Comparison of ENCODE assay signal across 34 cellular contexts in the genomic region with DNA sequence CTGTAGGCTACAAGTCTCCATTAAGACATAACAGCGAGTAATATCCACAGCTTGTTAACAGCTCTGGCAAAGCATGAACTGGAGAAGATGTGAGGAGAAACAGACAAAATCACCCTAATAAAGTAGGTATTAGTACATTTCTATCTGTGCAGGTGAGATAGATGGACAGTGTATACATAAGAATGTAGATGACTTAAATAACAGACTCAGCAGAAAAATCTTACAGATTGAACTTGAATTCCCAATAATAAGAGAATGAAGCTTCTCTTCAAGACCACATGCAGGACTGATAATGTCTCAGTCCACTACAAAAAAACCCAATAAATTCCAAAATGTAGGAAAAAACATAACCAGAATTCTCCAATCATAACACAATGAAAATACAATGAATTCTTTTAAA.
DNase-seq lines count a peak whose midpoint lies in the region; ATAC-seq, FAIRE-seq and TF ChIP-seq lines count a peak whose summit lies in the region.
"Had no signal": no experiment of that assay in that cellular context is flagged by ENCODE, and none has a peak within 500 bp of the region (broad histone marks: within the 10 kb centered on the region; RNA-seq: fewer than 3 reads in every experiment).

No MANE protein-coding gene starts in this region.

- no peak overlapping the region for H3K27ac Mint-ChIP-seq in CD4-positive, alpha-beta memory T cell
- H3K27ac Mint-ChIP-seq: B cell; CD14-positive monocyte; CD4-positive, alpha-beta T cell; CD4-positive, CD25-positive, alpha-beta regulatory T cell; CD8-positive, alpha-beta memory T cell; CD8-positive, alpha-beta T cell had no signal

- 98% methylated on average over 1 of the region's 1 CpG for WGBS in HepG2 (ENCODE audit: low lambda C conversion rate)
- WGBS in right lobe of liver (ENCODE audit: insufficient coverage, low coverage, low lambda C conversion rate, missing lambda C conversion rate) = 82% methylated on average over 1 of the region's 1 CpG
- 83% methylated on average over 1 of the region's 1 CpG for WGBS in A549 (ENCODE audit: missing lambda C conversion rate)
- WGBS in K562 (ENCODE audit: insufficient coverage, low coverage, missing lambda C conversion rate) = 0% methylated on average over 1 of the region's 1 CpG
- WGBS in esophagus muscularis mucosa = 87% methylated on average over 1 of the region's 1 CpG

- H3K27me3 ChIP-seq in HepG2 (ENCODE audit: control insufficient read depth in 1 of 2, insufficient read depth in 2 of 2, low read length in 2 of 2) (peaks cover 1% of the 10 kb centered on the region in 2 experiments; a peak in 2 of 5 replicates), right lobe of liver (no peaks in the 10 kb centered on the region), K562 (ENCODE audit: control insufficient read depth in 2 of 2, insufficient read depth in 2 of 2, low read length in 2 of 2) (peaks cover 0 to 6% of the 10 kb centered on the region in 2 experiments; a peak in 1 of 5 replicates), esophagus muscularis mucosa (peaks cover 0 to 11% (median 0%) of the 10 kb centered on the region in 4 donors)
- no peaks in the 10 kb centered on the region for H3K27me3 ChIP-seq in CD4-positive, alpha-beta memory T cell (ENCODE audit: insufficient read depth, low read length)
- H3K27me3 ChIP-seq: BE2C; BLaER1; BLaER1 treated with 17β-estradiol and CSF1 and Interleukin-3, amounts not matched to agents 10 nM and 100 nM had no signal

- FAIRE-seq in HepG2 (lab: Jason Lieb, UNC) (no peak), A549 (lab: Jason Lieb, UNC) (no peak), K562 (lab: Jason Lieb, UNC) (no peak)
- FAIRE-seq: D721Med had no signal

- TF ChIP-seq CTCF in HepG2 (CRISPR knock-in tag; IDR thresholded peaks at IDR 0.05) = no peak
- TF ChIP-seq CTCF in right lobe of liver (IDR thresholded peaks at IDR 0.05) = no peak
- TF ChIP-seq CTCF in A549 (IDR thresholded peaks at IDR 0.05) = no peak
- no peak for TF ChIP-seq CTCF in K562 (IDR thresholded peaks at IDR 0.05 in 2 of 3, conservative IDR thresholded peaks at IDR 0.05 in 1 of 3; ENCODE audit: insufficient read depth in 2 of 3, low read depth in 1 of 3, low read length in 3 of 3)
- TF ChIP-seq CTCF in esophagus muscularis mucosa (IDR thresholded peaks at IDR 0.05) = no peak

- no peak overlapping the region for H3K27ac ChIP-seq in HepG2 (ENCODE audit: extremely low read length, insufficient read depth, low read length)
- no peak overlapping the region for H3K27ac ChIP-seq in right lobe of liver
- H3K27ac ChIP-seq in A549 = no peak overlapping the region
- H3K27ac ChIP-seq in K562 (ENCODE audit: extremely low read depth, low read depth, low read length) = no peak overlapping the region
- no peak overlapping the region for H3K27ac ChIP-seq in esophagus muscularis mucosa (replicated peaks in 1 of 4)
- no peak overlapping the region for H3K27ac ChIP-seq in CD4-positive, alpha-beta memory T cell (ENCODE audit: low read depth, low read length)
- H3K27ac ChIP-seq: 22Rv1; BLaER1; BLaER1 treated with 17β-estradiol and CSF1 and Interleukin-3, amounts not matched to agents 10 nM and 100 nM; C4-2B had no signal

- in situ Hi-C loops in HepG2 (cut with HindIII; ENCODE audit: extremely low pct_ligation_motif_present, low pct_unique_long_range_greater_than_20kb) = no loop called here
- in situ Hi-C loops in K562 (cut with MboI) = no loop called here

- CTCF ChIA-PET in HepG2 (lab: Yijun Ruan, JAX; ENCODE audit: low intra/inter-chr PET ratio, low total read pairs) (no interaction called here), A549 (lab: Yijun Ruan, JAX) (interaction anchor here (1.1 kb wide), 1 partner anchor 22 kb away, joined by 3 read pairs; no protein-coding TSS in a partner anchor), K562 (lab: Yijun Ruan, JAX; ENCODE audit: low intra/inter-chr PET ratio) (no interaction called here)
- CTCF ChIA-PET in CD4-positive, alpha-beta memory T cell (lab: Charles Lee; ENCODE audit: partially characterized antibody) = no interaction called here

- H3K4me2 ChIP-seq in HepG2 (ENCODE audit: low read depth, low read length) (no peak overlapping the region), A549 (no peak overlapping the region), K562 (ENCODE audit: insufficient read depth, low read length) (no peak overlapping the region)
- H3K4me2 ChIP-seq: BLaER1; BLaER1 treated with 17β-estradiol and CSF1 and Interleukin-3, amounts not matched to agents 10 nM and 100 nM had no signal

- DNase-seq in HepG2 (ENCODE audit: low spot score) (no peak), right lobe of liver (no peak), A549 (ENCODE audit: low read depth in 1 of 2, low spot score in 1 of 2) (no peak), K562 (ENCODE audit: extremely low read depth in 1 of 4, low spot score in 3 of 4) (no peak), esophagus muscularis mucosa (ENCODE audit: extremely low spot score) (peak; percentile 5), inferior parietal cortex (ENCODE audit: extremely low spot score) (no peak), retina (no peak)
- DNase-seq in CD4-positive, alpha-beta memory T cell = no peak
- DNase-seq: 8988T; ACHN; AML-193; BE2C; C1 segment of cervical spinal cord; Caco-2; Calu3; CD4-positive, alpha-beta T cell; CD4-positive, CD25-positive, alpha-beta regulatory T cell; CD8-positive, alpha-beta memory T cell; CD8-positive, alpha-beta T cell; COR-L47; DMS 273 treated with DMSO at 0.1 percent for 48 hours; DMS153; DMS53; DMS79; DMS79 treated with DMSO at 0.1 percent for 48 hours; DND-41; EL had no signal

- BruUV-seq in HepG2 (replicated peaks; lab: Mats Ljungman, UMichigan) (no TSS peak), K562 (replicated peaks; lab: Mats Ljungman, UMichigan) (no TSS peak)

- H3K9me3 ChIP-seq in HepG2 (ENCODE audit: low read length) (no peaks in the 10 kb centered on the region), right lobe of liver (no peaks in the 10 kb centered on the region), A549 (no peaks in the 10 kb centered on the region), K562 (replicated peaks; ENCODE audit: control insufficient read depth, insufficient read depth, low read depth, low read length) (no peaks in the 10 kb centered on the region), esophagus muscularis mucosa (peaks cover 0 to 5% (median 0%) of the 10 kb centered on the region in 4 donors)
- no peaks in the 10 kb centered on the region for H3K9me3 ChIP-seq in CD4-positive, alpha-beta memory T cell (ENCODE audit: control insufficient read depth in 1 of 2, low read length in 2 of 2)
- H3K9me3 ChIP-seq: BE2C, Caco-2 had no signal

- TF ChIP-seq RAD21 in HepG2 (CRISPR knock-in tag; IDR thresholded peaks at IDR 0.05) (no peak), A549 (conservative IDR thresholded peaks at IDR 0.05 in 1 of 2, IDR thresholded peaks at IDR 0.05 in 1 of 2) (no peak), K562 (CRISPR knock-in tag; conservative IDR thresholded peaks at IDR 0.05 in 1 of 2, IDR thresholded peaks at IDR 0.05 in 1 of 2) (no peak)

- H3K27me3 Mint-ChIP-seq in CD4-positive, alpha-beta memory T cell = no peaks in the 10 kb centered on the region
- H3K27me3 Mint-ChIP-seq: B cell; CD4-positive, alpha-beta T cell; CD4-positive, CD25-positive, alpha-beta regulatory T cell had no signal

- peaks cover 0 to 3% (median 0%) of the 10 kb centered on the region in 8 donors for H3K9me3 Mint-ChIP-seq in CD4-positive, alpha-beta memory T cell
- H3K9me3 Mint-ChIP-seq: CD4-positive, alpha-beta T cell; CD8-positive, alpha-beta T cell had no signal

- H3K4me1 ChIP-seq in HepG2 (ENCODE audit: insufficient read depth, low read length) (no peaks in the 10 kb centered on the region), right lobe of liver (no peaks in the 10 kb centered on the region), A549 (no peaks in the 10 kb centered on the region), K562 (replicated peaks in 1 of 2; ENCODE audit: control insufficient read depth in 2 of 2, insufficient read depth in 2 of 2, low read length in 2 of 2) (no peaks in the 10 kb centered on the region), esophagus muscularis mucosa (no peaks in the 10 kb centered on the region)
- no peaks in the 10 kb centered on the region for H3K4me1 ChIP-seq in CD4-positive, alpha-beta memory T cell (ENCODE audit: insufficient read depth, low read length)
- H3K4me1 ChIP-seq: BE2C, Caco-2 had no signal

- H3K79me2 ChIP-seq in HepG2 (ENCODE audit: insufficient read depth, low read length) (no peaks in the 10 kb centered on the region), K562 (ENCODE audit: control insufficient read depth, insufficient read depth, low read length) (no peaks in the 10 kb centered on the region)

- intact Hi-C loops in HepG2 (cut with micrococcal nuclease; ENCODE audit: unreplicated experiment) = no loop called here
- intact Hi-C loops in right lobe of liver (cut with DNase I) = no loop called here
- intact Hi-C loops in K562 (cut with micrococcal nuclease) = no loop called here
- intact Hi-C loops in esophagus muscularis mucosa (cut with DNase I) = no loop called here
- intact Hi-C loops in CD4-positive, alpha-beta memory T cell (cut with micrococcal nuclease) = no loop called here

- no peak overlapping the region for H3K4me3 Mint-ChIP-seq in CD4-positive, alpha-beta memory T cell
- H3K4me3 Mint-ChIP-seq: B cell; CD14-positive monocyte; CD4-positive, alpha-beta T cell; CD4-positive, CD25-positive, alpha-beta regulatory T cell; CD8-positive, alpha-beta memory T cell; CD8-positive, alpha-beta T cell had no signal

- no peak for ATAC-seq in HepG2
- ATAC-seq in right lobe of liver = no peak
- no peak for ATAC-seq in A549
- ATAC-seq in K562 = no peak
- ATAC-seq: CD8-positive, alpha-beta T cell had no signal

- H3K4me3 ChIP-seq in HepG2 (replicated peaks in 1 of 3; ENCODE audit: insufficient read depth in 1 of 3, low read depth in 2 of 3, low read length in 3 of 3) = no peak overlapping the region
- no peak overlapping the region for H3K4me3 ChIP-seq in right lobe of liver
- no peak overlapping the region for H3K4me3 ChIP-seq in A549
- no peak overlapping the region for H3K4me3 ChIP-seq in K562
- H3K4me3 ChIP-seq in esophagus muscularis mucosa = no peak overlapping the region
- H3K4me3 ChIP-seq in CD4-positive, alpha-beta memory T cell (ENCODE audit: low read length in 2 of 2) = no peak overlapping the region
- H3K4me3 ChIP-seq: BLaER1; BLaER1 treated with 17β-estradiol and CSF1 and Interleukin-3, amounts not matched to agents 10 nM and 100 nM had no signal

- TF ChIP-seq POLR2A in HepG2 (IDR thresholded peaks at IDR 0.05; ENCODE audit: insufficient read depth in 1 of 2, low read depth in 2 of 2, low read length in 2 of 2) (no peak), right lobe of liver (IDR thresholded peaks at IDR 0.05) (no peak), A549 (IDR thresholded peaks at IDR 0.05; ENCODE audit: low read length) (no peak), K562 (conservative IDR thresholded peaks at IDR 0.05) (no peak), esophagus muscularis mucosa (IDR thresholded peaks at IDR 0.05; ENCODE audit: low read depth) (no peak)

- H3K36me3 ChIP-seq in HepG2 (replicated peaks in 1 of 2; ENCODE audit: control insufficient read depth in 1 of 2, insufficient read depth in 2 of 2, low read length in 2 of 2) (no peaks in the 10 kb centered on the region), right lobe of liver (no peaks in the 10 kb centered on the region), K562 (ENCODE audit: control insufficient read depth, insufficient read depth, low read length) (no peaks in the 10 kb centered on the region), esophagus muscularis mucosa (no peaks in the 10 kb centered on the region)
- H3K36me3 ChIP-seq in CD4-positive, alpha-beta memory T cell (ENCODE audit: insufficient read depth, low read length) = no peaks in the 10 kb centered on the region
- H3K36me3 ChIP-seq: BE2C; BLaER1; BLaER1 treated with 17β-estradiol and CSF1 and Interleukin-3, amounts not matched to agents 10 nM and 100 nM had no signal

- H4K20me1 ChIP-seq in HepG2 (ENCODE audit: insufficient read depth, low read length) (no peaks in the 10 kb centered on the region; the same call in 1 of the 2 replicates), K562 (replicated peaks; ENCODE audit: control insufficient read depth, insufficient read depth, low read length) (no peaks in the 10 kb centered on the region)
- H4K20me1 ChIP-seq: BLaER1; BLaER1 treated with 17β-estradiol and CSF1 and Interleukin-3, amounts not matched to agents 10 nM and 100 nM had no signal

- POLR2A ChIA-PET in HepG2 (lab: Yijun Ruan, JAX) (no interaction called here), A549 (lab: Yijun Ruan, JAX) (no interaction called here), K562 (lab: Yijun Ruan, JAX) (no interaction called here)
- POLR2A ChIA-PET in CD4-positive, alpha-beta memory T cell (lab: Charles Lee; ENCODE audit: partially characterized antibody) = no interaction called here

- no peak overlapping the region for H2AFZ ChIP-seq in HepG2 (ENCODE audit: low read length)
- no peak overlapping the region for H2AFZ ChIP-seq in K562 (ENCODE audit: low read depth, low read length)

- H3K9ac ChIP-seq in HepG2 (ENCODE audit: insufficient read depth, low read depth, low read length) (no peak overlapping the region), K562 (ENCODE audit: insufficient read depth in 1 of 2, low read depth in 2 of 2, low read length in 2 of 2) (no peak overlapping the region)
- H3K9ac ChIP-seq: BLaER1; BLaER1 treated with 17β-estradiol and CSF1 and Interleukin-3, amounts not matched to agents 10 nM and 100 nM had no signal

- no peaks in the 10 kb centered on the region for H3K4me1 Mint-ChIP-seq in CD4-positive, alpha-beta memory T cell
- H3K4me1 Mint-ChIP-seq: B cell; CD14-positive monocyte; CD8-positive, alpha-beta memory T cell had no signal

- no peaks in the 10 kb centered on the region for H3K36me3 Mint-ChIP-seq in CD4-positive, alpha-beta memory T cell
- H3K36me3 Mint-ChIP-seq: CD14-positive monocyte; CD4-positive, CD25-positive, alpha-beta regulatory T cell; CD8-positive, alpha-beta memory T cell; CD8-positive, alpha-beta T cell had no signal

- no peak for TF ChIP-seq EP300 in HepG2 (IDR thresholded peaks at IDR 0.05; ENCODE audit: low read depth in 2 of 2, low read length in 2 of 2)
- TF ChIP-seq EP300 in HepG2 (CRISPR knock-in tag; IDR thresholded peaks at IDR 0.05; ENCODE audit: borderline replicate concordance) = no peak
- TF ChIP-seq EP300 in A549 (IDR thresholded peaks at IDR 0.05) = no peak
- no peak for TF ChIP-seq EP300 in K562 (IDR thresholded peaks at IDR 0.05; ENCODE audit: low read length)
- TF ChIP-seq EP300 in esophagus muscularis mucosa (IDR thresholded peaks at IDR 0.05) = no peak

- no peaks in the 10 kb centered on the region for H3K9me1 ChIP-seq in K562 (ENCODE audit: control insufficient read depth, insufficient read depth, low read length)
